In the genomic region with DNA sequence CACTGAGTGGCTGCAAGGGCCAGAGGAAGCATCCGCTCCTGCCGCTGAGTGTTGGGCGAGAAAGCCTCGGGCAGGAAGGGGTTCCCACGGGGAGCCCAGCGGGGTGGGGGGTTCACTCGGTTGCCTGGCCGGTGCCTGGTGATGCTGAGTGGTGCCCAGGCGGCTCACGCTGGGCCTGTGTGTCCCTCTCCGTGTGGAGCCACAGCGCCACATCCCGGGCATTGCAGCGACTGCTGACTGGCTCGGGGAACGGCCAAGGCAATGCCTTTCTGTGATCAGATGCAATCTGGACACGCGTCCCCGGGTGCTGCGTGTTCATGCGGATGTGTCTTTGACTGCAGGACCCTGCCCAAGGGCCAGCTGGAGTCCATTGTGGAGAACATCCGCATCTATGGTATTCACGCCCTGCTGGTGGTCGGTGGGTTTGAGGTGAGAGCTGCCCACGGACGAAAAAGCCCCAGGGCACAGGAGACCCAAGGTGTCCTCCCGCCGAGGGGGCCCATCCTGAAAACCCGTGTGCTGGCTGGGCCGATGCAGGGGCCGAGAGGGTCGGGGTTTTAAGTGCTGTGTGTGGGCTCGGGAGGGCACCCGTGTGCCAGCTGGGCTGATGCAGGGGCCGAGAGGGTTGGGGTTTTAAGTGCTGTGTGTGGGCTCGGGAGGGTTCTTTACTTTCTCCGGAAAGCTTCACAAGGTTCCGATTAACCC, we compare ENCODE assay signal across 24 cellular contexts. TPM values are rescaled to one million over a fixed set of nuclear protein-coding genes. Genes with fewer than 3 reads are reported as not detected.
DNase-seq lines count a peak whose midpoint lies in the region; ATAC-seq, FAIRE-seq and TF ChIP-seq lines count a peak whose summit lies in the region.
"Had no signal": no experiment of that assay in that cellular context is flagged by ENCODE, and none has a peak within 500 bp of the region (broad histone marks: within the 10 kb centered on the region; RNA-seq: fewer than 3 reads in every experiment).

No MANE protein-coding gene starts in this region.

- H3K9me3 ChIP-seq in HepG2 (ENCODE audit: low read length), result no peaks in the 10 kb centered on the region
- H3K9me3 ChIP-seq in right lobe of liver, result no peaks in the 10 kb centered on the region
- H3K9me3 ChIP-seq in A673 (ENCODE audit: low read depth, low read length, poor library complexity, severe bottlenecking), result no peaks in the 10 kb centered on the region
- H3K9me3 ChIP-seq: A549; BLaER1 treated with 17β-estradiol and CSF1 and Interleukin-3, amounts not matched to agents 10 nM and 100 nM had no signal

- no peaks in the 10 kb centered on the region for H3K27me3 Mint-ChIP-seq in T-helper 2 cell treated with Interferon-gamma antibody and Interleukin-4, amounts not matched to agents 5 μg/mL and 100 μg/mL, for 36 hours (ENCODE audit: low read depth)
- H3K27me3 Mint-ChIP-seq in naive B cell, result no peaks in the 10 kb centered on the region
- H3K27me3 Mint-ChIP-seq: B cell had no signal

- no peak for TF ChIP-seq EP300 in HepG2 (IDR thresholded peaks at IDR 0.05; ENCODE audit: low read depth in 2 of 2, low read length in 2 of 2)
- TF ChIP-seq EP300 in HepG2 (CRISPR knock-in tag; IDR thresholded peaks at IDR 0.05; ENCODE audit: borderline replicate concordance), result no peak

- no peaks in the 10 kb centered on the region for H3K4me1 ChIP-seq in HepG2 (ENCODE audit: insufficient read depth, low read length)
- H3K4me1 ChIP-seq in right lobe of liver, result no peaks in the 10 kb centered on the region
- no peaks in the 10 kb centered on the region for H3K4me1 ChIP-seq in A673 (ENCODE audit: insufficient read depth, low read length, poor library complexity, severe bottlenecking)
- H3K4me1 ChIP-seq: A549 had no signal

- in situ Hi-C loops in HepG2 (cut with HindIII; ENCODE audit: extremely low pct_ligation_motif_present, low pct_unique_long_range_greater_than_20kb), result no loop called here

- TF ChIP-seq POLR2A in HepG2 (IDR thresholded peaks at IDR 0.05; ENCODE audit: insufficient read depth in 1 of 2, low read depth in 2 of 2, low read length in 2 of 2) (0 out of 4 replicates have a peak, but pooled peaks of 1 of the 2 experiments have one; percentile 13), right lobe of liver (IDR thresholded peaks at IDR 0.05) (no peak)

- BruUV-seq in HepG2 (replicated peaks; lab: Mats Ljungman, UMichigan) (no TSS peak), A673 (replicated peaks; lab: Mats Ljungman, UMichigan) (no TSS peak)

- no peak overlapping the region for H3K4me3 ChIP-seq in HepG2 (replicated peaks in 1 of 3; ENCODE audit: insufficient read depth in 1 of 3, low read depth in 2 of 3, low read length in 3 of 3)
- H3K4me3 ChIP-seq in right lobe of liver, result no peak overlapping the region
- H3K4me3 ChIP-seq in A673 (ENCODE audit: low read depth, low read length, poor library complexity, severe bottlenecking), result no peak overlapping the region
- H3K4me3 ChIP-seq: A549; BLaER1 treated with 17β-estradiol and CSF1 and Interleukin-3, amounts not matched to agents 10 nM and 100 nM had no signal

- H3K27ac ChIP-seq in HepG2 (ENCODE audit: extremely low read length, insufficient read depth, low read length), result no peak overlapping the region
- H3K27ac ChIP-seq in right lobe of liver, result no peak overlapping the region
- H3K27ac ChIP-seq in A673 (ENCODE audit: low read depth, low read length, poor library complexity, severe bottlenecking), result no peak overlapping the region
- H3K27ac ChIP-seq: 22Rv1; A549; BLaER1 treated with 17β-estradiol and CSF1 and Interleukin-3, amounts not matched to agents 10 nM and 100 nM had no signal

- no peak for DNase-seq in T-helper 2 cell treated with Interferon-gamma antibody and Interleukin-4, amounts not matched to agents 5 μg/mL and 100 μg/mL, for 36 hours (ENCODE audit: low spot score)
- DNase-seq in T-helper 2 cell (no peak), HepG2 (ENCODE audit: low spot score) (no peak), right lobe of liver (no peak), naive B cell (no peak), HK-2 (ENCODE audit: unreplicated experiment) (no peak), A673 (ENCODE audit: low spot score) (no peak), NCI-H748 treated with DMSO at 0.1 percent for 48 hours (lab: John Stamatoyannopoulos, UW) (no peak)
- DNase-seq: CD8-positive, alpha-beta T cell; DMS 273 treated with DMSO at 0.1 percent for 48 hours; DMS53; DND-41; EL; H9 had no signal

- H3K27ac Mint-ChIP-seq in T-helper 2 cell treated with Interferon-gamma antibody and Interleukin-4, amounts not matched to agents 5 μg/mL and 100 μg/mL, for 36 hours, result peak overlapping the region; percentile 41
- peak overlapping the region in 5 of 6 donors; percentile 21 to 76 (median 51) for H3K27ac Mint-ChIP-seq in naive B cell
- H3K27ac Mint-ChIP-seq: B cell; CD8-positive, alpha-beta T cell had no signal

- H3K36me3 ChIP-seq in HepG2 (replicated peaks in 1 of 2; ENCODE audit: control insufficient read depth in 1 of 2, insufficient read depth in 2 of 2, low read length in 2 of 2) (peaks cover 16 to 53% of the 10 kb centered on the region in 2 experiments; a peak in 4 of 5 replicates), right lobe of liver (peaks cover 0 to 33% (median 0%) of the 10 kb centered on the region in 4 donors), A673 (ENCODE audit: insufficient read depth, low read length, poor library complexity, severe bottlenecking) (peaks cover 22% of the 10 kb centered on the region)

- CTCF ChIA-PET in HepG2 (lab: Yijun Ruan, JAX; ENCODE audit: low intra/inter-chr PET ratio, low total read pairs) (no interaction called here), A673 (lab: Charles Lee) (no interaction called here)

- H2AFZ ChIP-seq in HepG2 (ENCODE audit: low read length), result no peak overlapping the region

- no peaks in the 10 kb centered on the region for H3K4me1 Mint-ChIP-seq in T-helper 2 cell treated with Interferon-gamma antibody and Interleukin-4, amounts not matched to agents 5 μg/mL and 100 μg/mL, for 36 hours (ENCODE audit: low read depth)
- no peaks in the 10 kb centered on the region for H3K4me1 Mint-ChIP-seq in naive B cell
- H3K4me1 Mint-ChIP-seq: B cell, H9 had no signal

- no peak for TF ChIP-seq RAD21 in HepG2 (CRISPR knock-in tag; IDR thresholded peaks at IDR 0.05)

- TF ChIP-seq CTCF in HepG2 (CRISPR knock-in tag; IDR thresholded peaks at IDR 0.05), result no peak
- TF ChIP-seq CTCF in right lobe of liver (IDR thresholded peaks at IDR 0.05), result no peak
- no peak for TF ChIP-seq CTCF in A673 (conservative IDR thresholded peaks at IDR 0.05; ENCODE audit: low read depth, low read length)

- POLR2A ChIA-PET in HepG2 (lab: Yijun Ruan, JAX), result no interaction called here
- POLR2A ChIA-PET in A673 (lab: Charles Lee; ENCODE audit: low non-redundant PET), result no interaction called here

- no peaks in the 10 kb centered on the region for H3K27me3 ChIP-seq in HepG2 (ENCODE audit: control insufficient read depth in 1 of 2, insufficient read depth in 2 of 2, low read length in 2 of 2)
- H3K27me3 ChIP-seq in right lobe of liver, result no peaks in the 10 kb centered on the region
- no peaks in the 10 kb centered on the region for H3K27me3 ChIP-seq in A673 (replicated peaks; ENCODE audit: insufficient read depth, low read depth, low read length, poor library complexity)
- H3K27me3 ChIP-seq: BLaER1 treated with 17β-estradiol and CSF1 and Interleukin-3, amounts not matched to agents 10 nM and 100 nM had no signal

- H3K79me2 ChIP-seq in HepG2 (ENCODE audit: insufficient read depth, low read length), result no peaks in the 10 kb centered on the region

- H3K36me3 Mint-ChIP-seq in T-helper 2 cell treated with Interferon-gamma antibody and Interleukin-4, amounts not matched to agents 5 μg/mL and 100 μg/mL, for 36 hours (ENCODE audit: low read depth), result peaks cover 11% of the 10 kb centered on the region
- H3K36me3 Mint-ChIP-seq in naive B cell, result no peaks in the 10 kb centered on the region

- H3K4me2 ChIP-seq in HepG2 (ENCODE audit: low read depth, low read length), result no peak overlapping the region
- H3K4me2 ChIP-seq: A549; BLaER1 treated with 17β-estradiol and CSF1 and Interleukin-3, amounts not matched to agents 10 nM and 100 nM had no signal

- no peaks in the 10 kb centered on the region for H4K20me1 ChIP-seq in HepG2 (ENCODE audit: insufficient read depth, low read length)

- no peak overlapping the region for H3K4me3 Mint-ChIP-seq in T-helper 2 cell treated with Interferon-gamma antibody and Interleukin-4, amounts not matched to agents 5 μg/mL and 100 μg/mL, for 36 hours
- no peak overlapping the region for H3K4me3 Mint-ChIP-seq in naive B cell
- H3K4me3 Mint-ChIP-seq: B cell; CD8-positive, alpha-beta T cell; H9 had no signal

- WGBS in HepG2 (ENCODE audit: low lambda C conversion rate), result 97% methylated on average over 26 of the region's 38 CpGs
- WGBS in right lobe of liver (ENCODE audit: insufficient coverage, low coverage, low lambda C conversion rate, missing lambda C conversion rate), result 90% methylated on average over 3 of the region's 38 CpGs

- no peak overlapping the region for H3K9ac ChIP-seq in HepG2 (ENCODE audit: insufficient read depth, low read depth, low read length)
- H3K9ac ChIP-seq: BLaER1 treated with 17β-estradiol and CSF1 and Interleukin-3, amounts not matched to agents 10 nM and 100 nM had no signal

- no peak for ATAC-seq in HepG2
- no peak for ATAC-seq in right lobe of liver
- no peak for ATAC-seq in naive B cell (ENCODE audit: low read depth in 2 of 2)
- ATAC-seq: A549; CD8-positive, alpha-beta T cell had no signal

- H3K9me3 Mint-ChIP-seq in T-helper 2 cell treated with Interferon-gamma antibody and Interleukin-4, amounts not matched to agents 5 μg/mL and 100 μg/mL, for 36 hours, result no peaks in the 10 kb centered on the region
- H3K9me3 Mint-ChIP-seq in naive B cell, result no peaks in the 10 kb centered on the region
- H3K9me3 Mint-ChIP-seq: CD8-positive, alpha-beta T cell; H9 had no signal

- no peak for FAIRE-seq in HepG2 (lab: Jason Lieb, UNC)
- FAIRE-seq: A549, G401.6, GM12891, GM19239, H1 had no signal

- intact Hi-C loops in HepG2 (cut with micrococcal nuclease; ENCODE audit: unreplicated experiment), result no loop called here
- intact Hi-C loops in right lobe of liver (cut with DNase I), result no loop called here
- intact Hi-C loops in A673 (cut with micrococcal nuclease; ENCODE audit: unreplicated experiment), result no loop called here

RNA-seq across cellular contexts. Expression of a gene that starts 16.4 kb away (rescaled TPM):
- total RNA-seq in HepG2 (2016; rRNA removed; fragmentation: Illumina TruSeq; extraction: Trizol) (13.1 and 20.1 TPM in 2 replicates), right lobe of liver (10 to 100 TPM in 4 of 6 experiments, 1 to 10 TPM in 2; 6.9 to 15.4 (median 13.1) TPM), A673 (2021) (13.3 and 14.0 TPM in 2 replicates)
- 16.2 and 18.7 TPM in 2 replicates for total RNA-seq in HepG2 (2016; cell fraction: cytosol; rRNA removed; fragmentation: Illumina TruSeq; extraction: Trizol; ENCODE audit: low read depth)
- total RNA-seq in HepG2 (2016; cell fraction: insoluble cytoplasmic fraction; rRNA removed; fragmentation: Illumina TruSeq; extraction: Trizol), result 11.7 and 23.2 TPM in 2 replicates
- total RNA-seq in HepG2 (2016; cell fraction: membrane; rRNA removed; fragmentation: Illumina TruSeq; extraction: Trizol), result 22.7 and 31.0 TPM in 2 replicates
- total RNA-seq in HepG2 (2016; cell fraction: nucleus; rRNA removed; fragmentation: Illumina TruSeq; extraction: Trizol), result 15.4 and 16.3 TPM in 2 replicates
- polyA plus RNA-seq in HepG2 (2011; rRNA removed) (8.0 and 13.1 TPM in 2 replicates), naive B cell (ENCODE audit: low read depth in 6 of 6) (10 to 100 TPM; 28.1 to 44.6 (median 35.1) TPM)
- polyA plus RNA-seq in HepG2 (2011; cell fraction: cytosol; rRNA removed), result 6.8 and 14.6 TPM in 2 replicates
- 84.7 and 108 TPM in 2 replicates for polyA plus RNA-seq in HepG2 (2011; cell fraction: nucleus; rRNA removed)
- 7.4 and 9.9 TPM in 2 replicates for polyA plus RNA-seq in HepG2 (2012)
- 17.7 and 23.4 TPM in 2 replicates for polyA plus RNA-seq in HepG2 (2016; cell fraction: cytosol; fragmentation: Illumina TruSeq; extraction: Trizol; ENCODE audit: low read depth)
- 12.0 and 13.3 TPM in 2 replicates for polyA plus RNA-seq in HepG2 (2016; cell fraction: insoluble cytoplasmic fraction; fragmentation: Illumina TruSeq; extraction: Trizol; ENCODE audit: low read depth)
- polyA plus RNA-seq in HepG2 (2016; cell fraction: membrane; fragmentation: Illumina TruSeq; extraction: Trizol; ENCODE audit: low read depth), result 19.5 and 21.9 TPM in 2 replicates
- polyA plus RNA-seq in HepG2 (2016; cell fraction: nucleus; fragmentation: Illumina TruSeq; extraction: Trizol; ENCODE audit: insufficient read depth, low read depth), result 26.7 and 31.2 TPM in 2 replicates
- 3.6 and 9.9 TPM in 2 replicates for polyA minus RNA-seq in HepG2 (2011; rRNA and poly(A)+ RNA removed; ENCODE audit: low replicate concordance)
- polyA minus RNA-seq in HepG2 (2011; cell fraction: cytosol; rRNA and poly(A)+ RNA removed), result 3.6 and 4.5 TPM in 2 replicates
- 13.3 and 17.1 TPM in 2 replicates for polyA minus RNA-seq in HepG2 (2011; cell fraction: nucleus; rRNA and poly(A)+ RNA removed)

RNA-seq across cellular contexts. Expression of a gene that starts 22.9 kb away (rescaled TPM):
- total RNA-seq in HepG2 (2016; rRNA removed; fragmentation: Illumina TruSeq; extraction: Trizol), result 87.6 and 106 TPM in 2 replicates
- 13.9 and 14.6 TPM in 2 replicates for total RNA-seq in HepG2 (2016; cell fraction: cytosol; rRNA removed; fragmentation: Illumina TruSeq; extraction: Trizol; ENCODE audit: low read depth)
- total RNA-seq in HepG2 (2016; cell fraction: insoluble cytoplasmic fraction; rRNA removed; fragmentation: Illumina TruSeq; extraction: Trizol), result 76.5 and 112 TPM in 2 replicates
- total RNA-seq in HepG2 (2016; cell fraction: membrane; rRNA removed; fragmentation: Illumina TruSeq; extraction: Trizol), result 27.9 TPM in 2 replicates
- total RNA-seq in HepG2 (2016; cell fraction: nucleus; rRNA removed; fragmentation: Illumina TruSeq; extraction: Trizol), result 51.1 and 56.0 TPM in 2 replicates
- polyA plus RNA-seq in HepG2 (2011; rRNA removed), result 92.8 and 113 TPM in 2 replicates
- polyA plus RNA-seq in HepG2 (2011; cell fraction: cytosol; rRNA removed), result 71.8 and 109 TPM in 2 replicates
- 444 and 640 TPM in 2 replicates for polyA plus RNA-seq in HepG2 (2011; cell fraction: nucleus; rRNA removed)
- polyA plus RNA-seq in HepG2 (2012), result 83.1 and 108 TPM in 2 replicates
- 10.0 and 11.5 TPM in 2 replicates for polyA plus RNA-seq in HepG2 (2016; cell fraction: cytosol; fragmentation: Illumina TruSeq; extraction: Trizol; ENCODE audit: low read depth)
- 69.5 and 87.4 TPM in 2 replicates for polyA plus RNA-seq in HepG2 (2016; cell fraction: insoluble cytoplasmic fraction; fragmentation: Illumina TruSeq; extraction: Trizol; ENCODE audit: low read depth)
- polyA plus RNA-seq in HepG2 (2016; cell fraction: membrane; fragmentation: Illumina TruSeq; extraction: Trizol; ENCODE audit: low read depth), result 16.7 and 19.2 TPM in 2 replicates
- polyA plus RNA-seq in HepG2 (2016; cell fraction: nucleus; fragmentation: Illumina TruSeq; extraction: Trizol; ENCODE audit: insufficient read depth, low read depth), result 107 and 115 TPM in 2 replicates
- 90.7 and 203 TPM in 2 replicates for polyA minus RNA-seq in HepG2 (2011; rRNA and poly(A)+ RNA removed; ENCODE audit: low replicate concordance)
- 72.1 and 83.6 TPM in 2 replicates for polyA minus RNA-seq in HepG2 (2011; cell fraction: cytosol; rRNA and poly(A)+ RNA removed)
- polyA minus RNA-seq in HepG2 (2011; cell fraction: nucleus; rRNA and poly(A)+ RNA removed), result 51.9 and 52.8 TPM in 2 replicates
- total RNA-seq in right lobe of liver, result 10 to 100 TPM; 68.3 to 97.6 (median 73.7) TPM
- 100 to 1,000 TPM; 165 to 210 (median 189) TPM for polyA plus RNA-seq in naive B cell (ENCODE audit: low read depth in 6 of 6)
- 112 and 122 TPM in 2 replicates for total RNA-seq in A673 (2021)

RNA-seq across cellular contexts. Expression of a gene that starts 30.6 kb away (rescaled TPM):
- 0.07 TPM in 1 of 2 replicates, not detected in the other for total RNA-seq in HepG2 (2016; rRNA removed; fragmentation: Illumina TruSeq; extraction: Trizol)
- total RNA-seq in HepG2 (2016; cell fraction: cytosol; rRNA removed; fragmentation: Illumina TruSeq; extraction: Trizol; ENCODE audit: low read depth), result not detected in 2 replicates
- 0.09 TPM in 1 of 2 replicates, not detected in the other for total RNA-seq in HepG2 (2016; cell fraction: insoluble cytoplasmic fraction; rRNA removed; fragmentation: Illumina TruSeq; extraction: Trizol)
- total RNA-seq in HepG2 (2016; cell fraction: membrane; rRNA removed; fragmentation: Illumina TruSeq; extraction: Trizol), result 0.14 TPM in 1 of 2 replicates, not detected in the other
- not detected in 2 replicates for total RNA-seq in HepG2 (2016; cell fraction: nucleus; rRNA removed; fragmentation: Illumina TruSeq; extraction: Trizol)
- polyA plus RNA-seq in HepG2 (2011; rRNA removed), result 0.09 and 0.20 TPM in 2 replicates
- 0.05 and 0.06 TPM in 2 replicates for polyA plus RNA-seq in HepG2 (2011; cell fraction: cytosol; rRNA removed)
- polyA plus RNA-seq in HepG2 (2011; cell fraction: nucleus; rRNA removed), result 0.37 and 0.55 TPM in 2 replicates
- 0.27 and 0.31 TPM in 2 replicates for polyA plus RNA-seq in HepG2 (2012)
- 0.08 TPM in 1 of 2 replicates, not detected in the other for polyA plus RNA-seq in HepG2 (2016; cell fraction: cytosol; fragmentation: Illumina TruSeq; extraction: Trizol; ENCODE audit: low read depth)
- 0.14 TPM in 1 of 2 replicates, not detected in the other for polyA plus RNA-seq in HepG2 (2016; cell fraction: insoluble cytoplasmic fraction; fragmentation: Illumina TruSeq; extraction: Trizol; ENCODE audit: low read depth)
- polyA plus RNA-seq in HepG2 (2016; cell fraction: membrane; fragmentation: Illumina TruSeq; extraction: Trizol; ENCODE audit: low read depth), result 0.18 TPM in 1 of 2 replicates, not detected in the other
- polyA plus RNA-seq in HepG2 (2016; cell fraction: nucleus; fragmentation: Illumina TruSeq; extraction: Trizol; ENCODE audit: insufficient read depth, low read depth), result 0.11 and 0.37 TPM in 2 replicates
- 0.02 and 11.4 TPM in 2 replicates for polyA minus RNA-seq in HepG2 (2011; rRNA and poly(A)+ RNA removed; ENCODE audit: low replicate concordance)
- 0.70 TPM in 1 of 2 replicates, not detected in the other for polyA minus RNA-seq in HepG2 (2011; cell fraction: cytosol; rRNA and poly(A)+ RNA removed)
- polyA minus RNA-seq in HepG2 (2011; cell fraction: nucleus; rRNA and poly(A)+ RNA removed), result 0.26 and 0.50 TPM in 2 replicates
- 1 to 10 TPM in 4 of 6 experiments, under 1 TPM in 2; 0.92 to 2.0 (median 1.2) TPM for total RNA-seq in right lobe of liver
- polyA plus RNA-seq in naive B cell (ENCODE audit: low read depth in 6 of 6), result 1 to 10 TPM in 5 of 6 donors, under 1 TPM in 1; 0.48 to 4.8 (median 2.6) TPM
- total RNA-seq in A673 (2021), result 0.21 TPM in 1 of 2 replicates, not detected in the other
- total RNA-seq: HT-29 had no signal
- polyA plus RNA-seq: AG04450 had no signal

RNA-seq across cellular contexts. Expression of a gene that starts 37.1 kb away (rescaled TPM):
- not detected in 2 replicates for total RNA-seq in HepG2 (2016; rRNA removed; fragmentation: Illumina TruSeq; extraction: Trizol)
- not detected in 2 replicates for total RNA-seq in HepG2 (2016; cell fraction: cytosol; rRNA removed; fragmentation: Illumina TruSeq; extraction: Trizol; ENCODE audit: low read depth)
- total RNA-seq in HepG2 (2016; cell fraction: insoluble cytoplasmic fraction; rRNA removed; fragmentation: Illumina TruSeq; extraction: Trizol), result not detected in 2 replicates
- total RNA-seq in HepG2 (2016; cell fraction: membrane; rRNA removed; fragmentation: Illumina TruSeq; extraction: Trizol), result not detected in 2 replicates
- total RNA-seq in HepG2 (2016; cell fraction: nucleus; rRNA removed; fragmentation: Illumina TruSeq; extraction: Trizol), result not detected in 2 replicates
- not detected in 2 replicates for polyA plus RNA-seq in HepG2 (2011; rRNA removed)
- polyA plus RNA-seq in HepG2 (2011; cell fraction: cytosol; rRNA removed), result not detected in 2 replicates
- not detected in 2 replicates for polyA plus RNA-seq in HepG2 (2011; cell fraction: nucleus; rRNA removed)
- not detected in 2 replicates for polyA plus RNA-seq in HepG2 (2012)
- not detected in 2 replicates for polyA plus RNA-seq in HepG2 (2016; cell fraction: cytosol; fragmentation: Illumina TruSeq; extraction: Trizol; ENCODE audit: low read depth)
- polyA plus RNA-seq in HepG2 (2016; cell fraction: insoluble cytoplasmic fraction; fragmentation: Illumina TruSeq; extraction: Trizol; ENCODE audit: low read depth), result not detected in 2 replicates
- not detected in 2 replicates for polyA plus RNA-seq in HepG2 (2016; cell fraction: membrane; fragmentation: Illumina TruSeq; extraction: Trizol; ENCODE audit: low read depth)
- polyA plus RNA-seq in HepG2 (2016; cell fraction: nucleus; fragmentation: Illumina TruSeq; extraction: Trizol; ENCODE audit: insufficient read depth, low read depth), result not detected in 2 replicates
- 0.07 TPM in 1 of 2 replicates, not detected in the other for polyA minus RNA-seq in HepG2 (2011; rRNA and poly(A)+ RNA removed; ENCODE audit: low replicate concordance)
- not detected in 2 replicates for polyA minus RNA-seq in HepG2 (2011; cell fraction: cytosol; rRNA and poly(A)+ RNA removed)
- polyA minus RNA-seq in HepG2 (2011; cell fraction: nucleus; rRNA and poly(A)+ RNA removed), result not detected in 2 replicates
- not detected for total RNA-seq in right lobe of liver
- polyA plus RNA-seq in naive B cell (ENCODE audit: low read depth in 6 of 6), result 1 to 10 TPM in 2 of 6 donors, under 1 TPM in 4; 0.34 to 1.7 (median 0.77) TPM
- total RNA-seq in A673 (2021), result not detected in 2 replicates
- total RNA-seq: B cell; CD8-positive, alpha-beta T cell; H1; HT-29 had no signal
- polyA plus RNA-seq: A549, AG04450 had no signal
